In the genomic region with DNA sequence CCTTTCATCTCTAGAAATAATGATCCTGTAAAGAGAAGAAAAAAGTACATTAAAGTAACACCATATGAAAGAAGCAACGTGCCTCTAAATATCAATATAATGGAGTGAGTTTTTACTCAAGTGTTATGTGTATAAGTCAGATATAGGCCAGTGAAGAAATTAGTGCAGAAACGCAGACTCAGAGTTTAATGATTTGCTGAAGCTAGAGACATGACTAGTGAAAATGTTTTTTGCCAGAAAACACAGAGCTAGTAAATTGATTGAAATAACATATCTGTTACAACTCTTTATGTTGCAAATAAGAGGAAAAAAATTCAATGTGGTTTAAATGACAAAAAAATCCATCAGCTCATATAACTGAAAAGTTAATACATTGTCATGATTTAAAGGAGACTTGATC, we compare ENCODE assay signal across 25 cellular contexts.
"Had no signal": no experiment of that assay in that cellular context is flagged by ENCODE, and none has a peak within 500 bp of the region (broad histone marks: within the 10 kb centered on the region; RNA-seq: fewer than 3 reads in every experiment).

No MANE protein-coding gene starts in this region.

- H3K9me3 ChIP-seq: ascending aorta, Peyer's patch had no signal

- H3K36me3 ChIP-seq: ascending aorta, brain microvascular endothelial cell, Peyer's patch had no signal

- DNase-seq: activated CD4-positive, alpha-beta T cell treated with anti-CD3 and anti-CD28 coated beads for 48 hours; activated CD4-positive, alpha-beta T cell treated with anti-CD3 and anti-CD28 coated beads, Interleukin-2, amount 50 U/mL, for 4 hours; activated CD4-positive, CD25-positive, alpha-beta regulatory T cell treated with anti-CD3 and anti-CD28 coated beads, Interleukin-2, amount 50 U/mL, for 72 hours; activated CD8-positive, alpha-beta memory T cell treated with anti-CD3 and anti-CD28 coated beads, Interleukin-2, amount 50 U/mL, for 48 hours; activated CD8-positive, alpha-beta T cell treated with anti-CD3 and anti-CD28 coated beads, Interleukin-2, amount 10 ng/mL, durations not matched to agents 7 days and 5 days; activated naive CD4-positive, alpha-beta T cell; activated naive CD8-positive, alpha-beta T cell treated with anti-CD3 and anti-CD28 coated beads, Interleukin-2, amount 50 U/mL, for 24 hours; activated T-cell treated with anti-CD3 and anti-CD28 coated beads, Interleukin-2, amount 50 U/mL, for 1 hour; MV-4-11; NCI-H1092 treated with DMSO at 0.1 percent for 48 hours; NCI-H1417 treated with DMSO at 0.1 percent for 48 hours; NCI-H1694; NCI-H2029; NCI-H2107; NCI-H2171 treated with DMSO at 0.1 percent for 48 hours; NCI-H526; Peyer's patch; SHP77 treated with DMSO at 0.1 percent for 48 hours; T-helper 17 cell; T-helper 9 cell had no signal

- H3K4me2 ChIP-seq: KMS-11 had no signal

- H3K4me1 ChIP-seq: ascending aorta, Peyer's patch had no signal

- H3K27ac ChIP-seq: ascending aorta, brain microvascular endothelial cell, KMS-11, Peyer's patch had no signal

- H3K4me3 ChIP-seq: ascending aorta, Peyer's patch had no signal

- H3K9ac ChIP-seq: KMS-11 had no signal

- H3K27me3 ChIP-seq: ascending aorta, brain microvascular endothelial cell, Peyer's patch had no signal

- ATAC-seq: activated CD8-positive, alpha-beta T cell treated with anti-CD3 and anti-CD28 coated beads, Interleukin-2, amount 10 ng/mL, durations not matched to agents 7 days and 5 days; activated naive CD4-positive, alpha-beta T cell treated with anti-CD3 and anti-CD28 coated beads, Interleukin-2, amount 50 U/mL, for 72 hours; activated naive CD8-positive, alpha-beta T cell treated with anti-CD3 and anti-CD28 coated beads, Interleukin-2, amount 50 U/mL, for 24 hours; T-helper 17 cell; WTC11 had no signal
